ENCODE assay signal across 2 cellular contexts in genomic region chr4:140031706-140032105, GRCh38.
TF ChIP-seq lines count a peak whose summit lies in the region.

No MANE protein-coding gene starts in this region.

TF ChIP-seq in IMR-90, 13 proteins besides CTCF, POLR2A, EP300 and RAD21:
- TF ChIP-seq NFE2L2 (IDR thresholded peaks at IDR 0.05; ENCODE audit: low read depth, low read length) = no peak
- no peak for TF ChIP-seq CHD1 (IDR thresholded peaks at IDR 0.05; ENCODE audit: low read depth, low read length)
- no peak for TF ChIP-seq MXI1 (IDR thresholded peaks at IDR 0.05; ENCODE audit: borderline replicate concordance, low read depth, low read length)

TF ChIP-seq in H1, 55 proteins besides CTCF, POLR2A, EP300 and RAD21:
- TF ChIP-seq ZNF274 (IDR thresholded peaks at IDR 0.05; ENCODE audit: borderline replicate concordance, extremely low read depth, low read length) (no peak), SRF (IDR thresholded peaks at IDR 0.05; ENCODE audit: low read depth, low read length) (no peak), EGR1 (IDR thresholded peaks at IDR 0.05; ENCODE audit: borderline replicate concordance, low read depth, low read length) (no peak), SIN3A (conservative IDR thresholded peaks at IDR 0.05 in 1 of 2, IDR thresholded peaks at IDR 0.05 in 1 of 2; ENCODE audit: low read depth in 1 of 2, low read length in 2 of 2) (no peak), KDM1A (IDR thresholded peaks at IDR 0.05; ENCODE audit: borderline replicate concordance, low read length) (no peak), NRF1 (IDR thresholded peaks at IDR 0.05; ENCODE audit: low read depth, low read length) (no peak), FOSL1 (IDR thresholded peaks at IDR 0.05; ENCODE audit: insufficient read depth, low read depth, low read length) (no peak), SUZ12 (IDR thresholded peaks at IDR 0.05; ENCODE audit: low read length) (no peak), USF2 (IDR thresholded peaks at IDR 0.05; ENCODE audit: low read length) (no peak), KDM4A (IDR thresholded peaks at IDR 0.05; ENCODE audit: low read depth, low read length, severe bottlenecking) (no peak), YY1 (IDR thresholded peaks at IDR 0.05; ENCODE audit: low read depth, low read length) (no peak), CHD1 (IDR thresholded peaks at IDR 0.05; ENCODE audit: low read depth, low read length) (no peak), POU5F1 (IDR thresholded peaks at IDR 0.05; ENCODE audit: low read depth, low read length) (no peak)
